Comparison of ENCODE assay signal across 20 cellular contexts in genomic region chr20:14093652-14094051, GRCh38.
DNase-seq lines count a peak whose midpoint lies in the region; ATAC-seq and TF ChIP-seq lines count a peak whose summit lies in the region.
"Had no signal": no experiment of that assay in that cellular context is flagged by ENCODE, and none has a peak within 500 bp of the region (broad histone marks: within the 10 kb centered on the region; RNA-seq: fewer than 3 reads in every experiment).

No MANE protein-coding gene starts in this region.

- WGBS in lung, 2 donors: 38 to 61% methylated on average over 1 of the region's 1 CpG

- no peaks in the 10 kb centered on the region for H3K4me1 ChIP-seq in lung (ENCODE audit: control insufficient read depth in 2 of 2, insufficient read depth in 2 of 2, low read length in 2 of 2)
- H3K4me1 ChIP-seq: Caco-2, colonic mucosa, SJSA1 had no signal

- in situ Hi-C loops in ACHN (cut with HindIII; ENCODE audit: low pct_ligation_motif_present, low pct_unique_long_range_greater_than_20kb, low sequenced_read_pairs): no loop called here

- no peaks in the 10 kb centered on the region for H3K36me3 ChIP-seq in lung (ENCODE audit: control insufficient read depth in 2 of 2, insufficient read depth in 2 of 2, low read length in 2 of 2)
- H3K36me3 ChIP-seq: colonic mucosa, SJSA1 had no signal

- peak; percentile 85 for DNase-seq in DMS79 (lab: John Stamatoyannopoulos, UW)
- DNase-seq in NCI-H1436 (lab: John Stamatoyannopoulos, UW): peak; percentile 69
- DNase-seq in NCI-H510A treated with DMSO at 0.1 percent for 48 hours (lab: John Stamatoyannopoulos, UW): peak; percentile 97
- peak; percentile 49 for DNase-seq in lung (ENCODE audit: low spot score)
- DNase-seq in T-helper 9 cell: no peak
- no peak for DNase-seq in ACHN
- no peak for DNase-seq in stimulated activated CD4-positive, alpha-beta T cell treated with anti-CD3 and anti-CD28 coated beads, Interleukin-4, amount 100 ng/mL, for 24 hours
- DNase-seq in stimulated activated CD4-positive, alpha-beta T cell treated with anti-CD3 and anti-CD28 coated beads, Interleukin-4, amount 100 ng/mL, for 4 hours: no peak
- DNase-seq: activated CD4-positive, alpha-beta T cell treated with anti-CD3 and anti-CD28 coated beads for 4 hours; activated CD8-positive, alpha-beta memory T cell treated with anti-CD3 and anti-CD28 coated beads, Interleukin-2, amount 50 U/mL, for 48 hours; activated naive CD4-positive, alpha-beta T cell treated with anti-CD3 and anti-CD28 coated beads, Interleukin-2, amount 10 ng/mL, durations not matched to agents 7 days and 5 days; colonic mucosa; foreskin fibroblast; GF-D8; KG1; naive thymus-derived CD4-positive, alpha-beta T cell; NCI-H1694; stimulated activated naive CD8-positive, alpha-beta T cell treated with anti-CD3 and anti-CD28 coated beads, Interleukin-15, amount 100 ng/mL, for 72 hours had no signal

- no peaks in the 10 kb centered on the region for H3K9me3 ChIP-seq in lung (ENCODE audit: control insufficient read depth in 2 of 2, insufficient read depth in 1 of 2, low read length in 1 of 2)
- H3K9me3 ChIP-seq: Caco-2, colonic mucosa, SJSA1 had no signal

- no peak overlapping the region for H3K4me3 ChIP-seq in lung
- H3K4me3 ChIP-seq: colonic mucosa, SJSA1 had no signal

- no peaks in the 10 kb centered on the region for H3K27me3 ChIP-seq in lung (ENCODE audit: control insufficient read depth, insufficient read depth)
- H3K27me3 ChIP-seq: colonic mucosa, SJSA1 had no signal

- peak; percentile 86 for ATAC-seq in lung (ENCODE audit: insufficient read depth, low FRiP score)
- ATAC-seq: naive thymus-derived CD4-positive, alpha-beta T cell; stimulated activated naive CD8-positive, alpha-beta T cell treated with anti-CD3 and anti-CD28 coated beads, Interleukin-15, amount 100 ng/mL, for 72 hours had no signal

- TF ChIP-seq CTCF in lung (IDR thresholded peaks at IDR 0.05; ENCODE audit: control extremely low read depth, extremely low read depth): no peak

- no peak overlapping the region for H3K27ac ChIP-seq in lung (ENCODE audit: low read depth in 1 of 2, low read length in 1 of 2)
- H3K27ac ChIP-seq: colonic mucosa, SJSA1 had no signal

Comparison
In these comparisons a context has a peak if more than half of its experiments do, and no peak if none do; other contexts are left out.
1. DNase-seq: peak in DMS79 (single experiment), NCI-H1436 (single experiment), NCI-H510A treated with DMSO at 0.1 percent for 48 hours (single experiment) and lung (single experiment); none in T-helper 9 cell (single experiment), ACHN (single experiment), stimulated activated CD4-positive, alpha-beta T cell treated with anti-CD3 and anti-CD28 coated beads, Interleukin-4, amount 100 ng/mL, for 24 hours (single experiment) and stimulated activated CD4-positive, alpha-beta T cell treated with anti-CD3 and anti-CD28 coated beads, Interleukin-4, amount 100 ng/mL, for 4 hours (0 of 2).